ENCODE assay signal across 27 cellular contexts in the genomic region with DNA sequence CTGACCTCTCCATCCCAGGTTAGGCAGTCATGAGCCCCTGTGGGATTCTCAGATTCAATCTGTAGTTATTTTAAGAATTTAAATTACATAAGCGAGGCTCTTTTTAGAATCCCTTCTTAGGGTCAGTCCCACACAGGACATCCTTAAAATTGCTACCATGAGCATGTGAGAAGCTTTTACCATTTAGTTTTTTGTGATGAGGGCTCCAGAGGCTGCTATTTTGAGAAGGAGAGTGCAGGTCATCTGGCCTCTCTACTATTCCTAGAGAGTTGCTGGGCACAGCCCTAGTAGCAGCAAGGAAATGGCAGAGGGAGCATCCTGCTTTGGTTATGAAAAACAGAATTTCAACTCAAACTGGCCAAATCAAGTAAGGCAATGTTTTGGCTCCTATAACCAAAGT. TPM values are rescaled to one million over a fixed set of nuclear protein-coding genes. Genes with fewer than 3 reads are reported as not detected.
DNase-seq lines count a peak whose midpoint lies in the region; ATAC-seq, FAIRE-seq and TF ChIP-seq lines count a peak whose summit lies in the region.
"Had no signal": no experiment of that assay in that cellular context is flagged by ENCODE, and none has a peak within 500 bp of the region (broad histone marks: within the 10 kb centered on the region; RNA-seq: fewer than 3 reads in every experiment).

No MANE protein-coding gene starts in this region.

- no peak overlapping the region for H3K27ac ChIP-seq in GM23338 (ENCODE audit: low read depth)
- H3K27ac ChIP-seq in H9 (ENCODE audit: insufficient read length, low read depth, low read length): no peak overlapping the region
- H3K27ac ChIP-seq in neural progenitor cell: no peak overlapping the region
- H3K27ac ChIP-seq: BLaER1 had no signal

- H3K27ac Mint-ChIP-seq in GM23338: no peak overlapping the region
- no peak overlapping the region for H3K27ac Mint-ChIP-seq in H9
- H3K27ac Mint-ChIP-seq in neural progenitor cell: no peak overlapping the region
- no peak overlapping the region for H3K27ac Mint-ChIP-seq in natural killer cell
- H3K27ac Mint-ChIP-seq: CD14-positive monocyte; CD4-positive, alpha-beta memory T cell; CD4-positive, CD25-positive, alpha-beta regulatory T cell; CD8-positive, alpha-beta memory T cell had no signal

- H3K9me2 ChIP-seq in GM23338 (ENCODE audit: insufficient read depth): peaks cover 6% of the 10 kb centered on the region; the same call in 1 of the 2 replicates

- no peak overlapping the region for H3K18ac ChIP-seq in H9 (ENCODE audit: insufficient read length, low read depth, low read length)

- no peaks in the 10 kb centered on the region for H3K9me3 Mint-ChIP-seq in GM23338
- no peaks in the 10 kb centered on the region for H3K9me3 Mint-ChIP-seq in H9
- no peaks in the 10 kb centered on the region for H3K9me3 Mint-ChIP-seq in neural progenitor cell
- H3K9me3 Mint-ChIP-seq in natural killer cell: peaks cover 2 to 6% of the 10 kb centered on the region in 2 donors

- H2BK120ac ChIP-seq in H9 (ENCODE audit: low read depth, low read length, poor library complexity, severe bottlenecking): no peak overlapping the region

- H3K9ac ChIP-seq in H9 (ENCODE audit: extremely low read depth, insufficient read length, low read length) (no peak overlapping the region), neural progenitor cell (no peak overlapping the region)
- H3K9ac ChIP-seq: BLaER1 had no signal

- H3T11ph ChIP-seq in H9 (ENCODE audit: low read length): no peak overlapping the region

- no peak overlapping the region for H3K14ac ChIP-seq in H9 (ENCODE audit: insufficient read depth, low read length)

- H2AFZ ChIP-seq in GM23338 (peak overlapping the region; percentile 8; the same call in 1 of the 2 replicates), H9 (ENCODE audit: low read length) (peak overlapping the region; percentile 79), neural progenitor cell (replicated peaks) (peak overlapping the region; percentile 55)

- no peak overlapping the region for H2BK15ac ChIP-seq in H9 (ENCODE audit: low read depth, low read length)

- DNase-seq in GM23338 (ENCODE audit: low spot score) (no peak), H9 (no peak), neural progenitor cell (ENCODE audit: low spot score) (no peak), NCI-H187 (lab: John Stamatoyannopoulos, UW) (no peak), RCC 7860 (ENCODE audit: low spot score) (no peak), natural killer cell (no peak)
- DNase-seq: 8988T; ACHN; CD4-positive, alpha-beta memory T cell; CD4-positive, CD25-positive, alpha-beta regulatory T cell; CD8-positive, alpha-beta memory T cell; COR-L47; DMS 273 treated with DMSO at 0.1 percent for 48 hours; DMS79; DND-41; EL; GDM1 had no signal

- H3K27me3 ChIP-seq in GM23338 (ENCODE audit: insufficient read depth): no peaks in the 10 kb centered on the region
- H3K27me3 ChIP-seq in H9 (ENCODE audit: insufficient read depth, low read length): no peaks in the 10 kb centered on the region
- no peaks in the 10 kb centered on the region for H3K27me3 ChIP-seq in neural progenitor cell
- H3K27me3 ChIP-seq: BE2C, BLaER1 had no signal

- no peak for TF ChIP-seq CTCF in GM23338 (conservative IDR thresholded peaks at IDR 0.05; ENCODE audit: low read depth in 2 of 2)
- TF ChIP-seq CTCF in H9 (conservative IDR thresholded peaks at IDR 0.05): no peak
- TF ChIP-seq CTCF in neural progenitor cell (IDR thresholded peaks at IDR 0.05): no peak
- no peak for TF ChIP-seq CTCF in natural killer cell (IDR thresholded peaks at IDR 0.05)

- intact Hi-C loops in natural killer cell (cut with micrococcal nuclease): no loop called here

- no peak overlapping the region for H4K8ac ChIP-seq in H9 (replicated peaks; ENCODE audit: insufficient read length, low read depth, low read length)

- no peak for ATAC-seq in GM23338
- ATAC-seq in natural killer cell: no peak
- ATAC-seq: GM12878 had no signal

- H3F3A ChIP-seq in GM23338 (replicated peaks; ENCODE audit: low read depth) (no peaks in the 10 kb centered on the region), neural progenitor cell (ENCODE audit: low read depth) (no peaks in the 10 kb centered on the region)

- H3K4me1 Mint-ChIP-seq in GM23338: peaks cover 35% of the 10 kb centered on the region
- peaks cover 38 to 50% of the 10 kb centered on the region in 2 experiments for H3K4me1 Mint-ChIP-seq in H9
- H3K4me1 Mint-ChIP-seq in neural progenitor cell: peaks cover 19% of the 10 kb centered on the region
- no peaks in the 10 kb centered on the region for H3K4me1 Mint-ChIP-seq in natural killer cell
- H3K4me1 Mint-ChIP-seq: CD14-positive monocyte; CD4-positive, alpha-beta memory T cell; CD4-positive, CD25-positive, alpha-beta regulatory T cell; CD8-positive, alpha-beta memory T cell had no signal

- H3K56ac ChIP-seq in H9 (ENCODE audit: insufficient read length, low read depth, low read length): no peak overlapping the region

- no peaks in the 10 kb centered on the region for H3K9me3 ChIP-seq in H9 (ENCODE audit: control insufficient read depth, low read depth, low read length)
- no peaks in the 10 kb centered on the region for H3K9me3 ChIP-seq in neural progenitor cell (ENCODE audit: low read depth)
- H3K9me3 ChIP-seq: BE2C, BLaER1 had no signal

- H3K36me3 Mint-ChIP-seq in GM23338 (ENCODE audit: low read depth) (no peaks in the 10 kb centered on the region), H9 (ENCODE audit: insufficient read depth in 1 of 3, low read depth in 3 of 3) (no peaks in the 10 kb centered on the region), neural progenitor cell (no peaks in the 10 kb centered on the region), natural killer cell (no peaks in the 10 kb centered on the region)
- H3K36me3 Mint-ChIP-seq: CD14-positive monocyte; CD4-positive, alpha-beta memory T cell; CD4-positive, CD25-positive, alpha-beta regulatory T cell; CD8-positive, alpha-beta memory T cell had no signal

- FAIRE-seq in RCC 7860 (lab: Jason Lieb, UNC): no peak
- FAIRE-seq: A204.1, GM12878, GM12892, GM18507 had no signal

- H2BK12ac ChIP-seq in H9 (ENCODE audit: insufficient read length, low read depth, low read length): no peak overlapping the region

- no peak overlapping the region for H2BK20ac ChIP-seq in H9 (ENCODE audit: low read depth, low read length, poor library complexity, severe bottlenecking)

- H4K20me1 ChIP-seq in GM23338 (replicated peaks; ENCODE audit: insufficient read depth): no peaks in the 10 kb centered on the region
- no peaks in the 10 kb centered on the region for H4K20me1 ChIP-seq in H9 (ENCODE audit: control insufficient read depth, insufficient read depth, insufficient read length)
- H4K20me1 ChIP-seq in neural progenitor cell (ENCODE audit: low read depth): no peaks in the 10 kb centered on the region
- H4K20me1 ChIP-seq: BLaER1 had no signal

- H3K36me3 ChIP-seq in GM23338 (ENCODE audit: insufficient read depth) (no peaks in the 10 kb centered on the region), neural progenitor cell (no peaks in the 10 kb centered on the region)
- H3K36me3 ChIP-seq: BE2C, BLaER1 had no signal

- peaks cover 34% of the 10 kb centered on the region for H3K4me1 ChIP-seq in GM23338 (ENCODE audit: insufficient read depth)
- peaks cover 4% of the 10 kb centered on the region; the same call in 1 of the 2 replicates for H3K4me1 ChIP-seq in H9 (ENCODE audit: insufficient read depth, low read length)
- peaks cover 16% of the 10 kb centered on the region for H3K4me1 ChIP-seq in neural progenitor cell
- H3K4me1 ChIP-seq: BE2C, BLaER1 had no signal

- H3K4me2 ChIP-seq in GM23338 (no peak overlapping the region), H9 (ENCODE audit: insufficient read depth, insufficient read length, low read length) (no peak overlapping the region), neural progenitor cell (no peak overlapping the region)
- H3K4me2 ChIP-seq: BLaER1 had no signal

- no peak overlapping the region for H3K4me3 Mint-ChIP-seq in GM23338
- H3K4me3 Mint-ChIP-seq in H9: no peak overlapping the region
- no peak overlapping the region for H3K4me3 Mint-ChIP-seq in neural progenitor cell
- H3K4me3 Mint-ChIP-seq in natural killer cell: no peak overlapping the region
- H3K4me3 Mint-ChIP-seq: CD14-positive monocyte; CD4-positive, alpha-beta memory T cell; CD4-positive, CD25-positive, alpha-beta regulatory T cell; CD8-positive, alpha-beta memory T cell had no signal

- H3K23ac ChIP-seq in H9 (ENCODE audit: insufficient read length, low read depth, low read length): no peak overlapping the region

- H3K4ac ChIP-seq in H9 (ENCODE audit: low read depth, low read length): no peak overlapping the region

- H3K79me1 ChIP-seq in H9 (ENCODE audit: insufficient read depth, low read depth, low read length, poor library complexity, severe bottlenecking): no peaks in the 10 kb centered on the region

- H4K91ac ChIP-seq in H9 (ENCODE audit: insufficient read length, low read depth, low read length): no peak overlapping the region

- no peak overlapping the region for H4K5ac ChIP-seq in H9 (ENCODE audit: insufficient read length, low read depth, low read length)

- H2BK5ac ChIP-seq in H9 (ENCODE audit: insufficient read length, low read length): no peak overlapping the region

- H3K23me2 ChIP-seq in H9 (ENCODE audit: insufficient read length, low read depth, low read length, poor library complexity, severe bottlenecking): no peaks in the 10 kb centered on the region

- peaks cover 3% of the 10 kb centered on the region for H3K27me3 Mint-ChIP-seq in GM23338 (ENCODE audit: insufficient read depth, low read depth, poor library complexity)
- H3K27me3 Mint-ChIP-seq in H9 (ENCODE audit: low read depth): no peaks in the 10 kb centered on the region
- peaks cover 6% of the 10 kb centered on the region for H3K27me3 Mint-ChIP-seq in neural progenitor cell (ENCODE audit: insufficient read depth, low read depth)
- no peaks in the 10 kb centered on the region for H3K27me3 Mint-ChIP-seq in natural killer cell (ENCODE audit: low read depth in 2 of 2)
- H3K27me3 Mint-ChIP-seq: CD4-positive, alpha-beta memory T cell; CD4-positive, CD25-positive, alpha-beta regulatory T cell; CD8-positive, alpha-beta memory T cell had no signal

- H3K4me3 ChIP-seq in GM23338 (no peak overlapping the region), neural progenitor cell (no peak overlapping the region)
- H3K4me3 ChIP-seq: BLaER1, GM12878 had no signal

- no CpG with 5 or more reads among the region's 1 CpG for WGBS in H9 (ENCODE audit: extremely low coverage, insufficient read length, low lambda C conversion rate)

- H2AK5ac ChIP-seq in H9 (ENCODE audit: insufficient read length, low read length): no peak overlapping the region

- H3K79me2 ChIP-seq in GM23338 (replicated peaks; ENCODE audit: insufficient read depth): no peaks in the 10 kb centered on the region
- no peaks in the 10 kb centered on the region for H3K79me2 ChIP-seq in H9 (ENCODE audit: insufficient read depth, low read length)
- H3K79me2 ChIP-seq in neural progenitor cell (ENCODE audit: low read depth): no peaks in the 10 kb centered on the region

TF ChIP-seq in GM23338, 12 proteins besides CTCF, POLR2A, EP300 and RAD21 (continues in another document):
- TF ChIP-seq CREB1 (CRISPR knock-in tag; IDR thresholded peaks at IDR 0.05; ENCODE audit: low read depth): no peak
- TF ChIP-seq NANOG (IDR thresholded peaks at IDR 0.05; ENCODE audit: borderline replicate concordance): no peak

RNA-seq across cellular contexts. Expression of a gene that starts 13.6 kb away (rescaled TPM):
- 16.4 and 22.0 TPM in 2 replicates for total RNA-seq in GM23338 (2014; rRNA removed; shearing (Covaris generic))
- 9.5 and 14.7 TPM in 2 replicates for polyA plus RNA-seq in GM23338 (2016; fragmentation: Nextera tagmentation; extraction: Ambion mirVana)
- total RNA-seq in H9 (2021) (5.4 and 6.6 TPM in 2 replicates), neural progenitor cell (ENCODE audit: low replicate concordance) (11.7 and 17.3 TPM in 2 replicates), natural killer cell (not detected)
- total RNA-seq: A673; CD4-positive, alpha-beta memory T cell; CD4-positive, CD25-positive, alpha-beta regulatory T cell; CD8-positive, alpha-beta memory T cell; Daoy; G401; GM12878 had no signal
- polyA plus RNA-seq: CD14-positive monocyte; CD4-positive, alpha-beta memory T cell; CD4-positive, CD25-positive, alpha-beta regulatory T cell; CD8-positive, alpha-beta memory T cell had no signal

Comparison
In these comparisons a context has a peak if more than half of its experiments do, and no peak if none do; other contexts are left out.
1. H2AFZ ChIP-seq: peak in every context shown above with its lines; median percentile 79 in H9; 55 in neural progenitor cell; 8 in GM23338.